22 cellular contexts compared by ENCODE assay signal in genomic region chr6:170261643-170262480, GRCh38. TPM values are rescaled to one million over a fixed set of nuclear protein-coding genes. Genes with fewer than 3 reads are reported as not detected.
"Had no signal": no experiment of that assay in that cellular context is flagged by ENCODE, and none has a peak within 500 bp of the region (broad histone marks: within the 10 kb centered on the region; RNA-seq: fewer than 3 reads in every experiment).

No MANE protein-coding gene starts in this region.

- H3K36me3 ChIP-seq: MG63 had no signal

- H3K9me3 ChIP-seq: MG63 had no signal

- H3K27me3 ChIP-seq: MG63 had no signal

- ATAC-seq: activated CD8-positive, alpha-beta memory T cell treated with anti-CD3 and anti-CD28 coated beads, Interleukin-2, amount 10 ng/mL, durations not matched to agents 7 days and 5 days; activated CD8-positive, alpha-beta T cell treated with anti-CD3 and anti-CD28 coated beads, Interleukin-2, amount 10 ng/mL, durations not matched to agents 7 days and 5 days; PC-3; T-helper 17 cell; WTC11 had no signal

- DNase-seq: activated CD4-positive, alpha-beta T cell treated with anti-CD3 and anti-CD28 coated beads for 48 hours; activated CD4-positive, alpha-beta T cell treated with anti-CD3 and anti-CD28 coated beads, Interleukin-2, amount 50 U/mL, for 4 hours; activated CD4-positive, CD25-positive, alpha-beta regulatory T cell treated with anti-CD3 and anti-CD28 coated beads, Interleukin-2, amount 50 U/mL, for 72 hours; activated CD8-positive, alpha-beta memory T cell treated with anti-CD3 and anti-CD28 coated beads, Interleukin-2, amount 10 ng/mL, durations not matched to agents 7 days and 5 days; activated CD8-positive, alpha-beta T cell treated with anti-CD3 and anti-CD28 coated beads, Interleukin-2, amount 10 ng/mL, durations not matched to agents 7 days and 5 days; activated effector memory CD4-positive, alpha-beta T cell treated with Interleukin-2 at 50 U/mL for 16 hours; activated naive CD4-positive, alpha-beta T cell; activated T-cell treated with anti-CD3 and anti-CD28 coated beads, Interleukin-2, amount 50 U/mL, for 24 hours; MG63; MV-4-11; NCI-H1105; NCI-H1436 treated with DMSO at 0.1 percent for 48 hours; NCI-H187 treated with DMSO at 0.1 percent for 48 hours; NCI-H2081 treated with DMSO at 0.1 percent for 48 hours; NCI-H446; NCI-H524; PC-3; SHP77 treated with DMSO at 0.1 percent for 48 hours; T-helper 17 cell; T-helper 9 cell had no signal

- H3K4me3 ChIP-seq: MG63 had no signal

RNA-seq across cellular contexts. Expression of gene DLL1, which starts 29.0 kb away (rescaled TPM):
- total RNA-seq: activated T-helper 1 cell treated with anti-CD3 and anti-CD28 coated beads, Interleukin-12 subunit alpha, Interleukin-12 subunit beta, Interleukin-2, Interleukin-4 antibody, amounts not matched to agents 30 ng/mL and 10 ng/mL and 1 ng/mL, durations not matched to agents 14 hours and 24 hours and 36 hours had no signal
